Comparison of ENCODE assay signal across 16 cellular contexts in the genomic region with DNA sequence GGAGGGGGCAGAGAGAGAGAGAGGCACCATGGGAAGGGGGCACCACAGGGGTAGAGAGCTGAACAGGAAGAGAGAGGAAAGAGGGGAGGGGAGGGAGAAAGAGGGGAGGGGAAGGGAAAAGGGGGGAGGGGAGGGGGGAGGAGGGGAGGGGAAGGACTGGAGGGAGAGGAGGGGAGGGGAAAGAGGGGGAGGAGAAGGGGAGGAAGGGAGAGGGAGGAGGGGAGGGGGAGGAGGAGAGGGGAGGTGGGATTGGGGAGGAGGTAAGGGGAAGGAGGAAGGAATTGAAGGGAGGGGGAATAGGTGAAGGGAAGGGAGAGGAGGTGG.
"Had no signal": no experiment of that assay in that cellular context is flagged by ENCODE, and none has a peak within 500 bp of the region (broad histone marks: within the 10 kb centered on the region; RNA-seq: fewer than 3 reads in every experiment).

No MANE protein-coding gene starts in this region.

- H3K27ac Mint-ChIP-seq: natural killer cell treated with Interleukin-12 subunit alpha and Interleukin-12 subunit beta and Interleukin-15 and Interleukin-18, amount 100 ng/mL, for 72 hours had no signal

- H3K36me3 Mint-ChIP-seq: natural killer cell treated with Interleukin-12 subunit alpha and Interleukin-12 subunit beta and Interleukin-15 and Interleukin-18, amount 100 ng/mL, for 72 hours had no signal

- H3K9me3 Mint-ChIP-seq: natural killer cell treated with Interleukin-12 subunit alpha and Interleukin-12 subunit beta and Interleukin-15 and Interleukin-18, amount 100 ng/mL, for 72 hours had no signal

- H3K4me3 Mint-ChIP-seq: natural killer cell treated with Interleukin-12 subunit alpha and Interleukin-12 subunit beta and Interleukin-15 and Interleukin-18, amount 100 ng/mL, for 72 hours had no signal

- DNase-seq: cortex of kidney; dorsolateral prefrontal cortex; effector CD8-positive, alpha-beta T cell; heart left ventricle; hippocampal formation; kidney glomerular epithelial cell; mammary epithelial cell; midbrain; ovary; sigmoid colon; stimulated activated CD4-positive, alpha-beta T cell treated with anti-CD3 and anti-CD28 coated beads, Interleukin-12 subunit alpha, Interleukin-12 subunit beta, amount 100 ng/mL, for 4 hours; stimulated activated naive CD8-positive, alpha-beta T cell treated with anti-CD3 and anti-CD28 coated beads, Interleukin-15, Interleukin-2, amounts not matched to agents 100 U/mL and 50 U/mL, for 24 hours; thyroid gland had no signal

- ATAC-seq: esophagus mucosa; heart left ventricle; left lobe of liver; natural killer cell treated with Interleukin-12 subunit alpha and Interleukin-12 subunit beta and Interleukin-15 and Interleukin-18, amount 100 ng/mL, for 72 hours; stimulated activated naive CD8-positive, alpha-beta T cell treated with anti-CD3 and anti-CD28 coated beads, Interleukin-15, Interleukin-2, amounts not matched to agents 100 U/mL and 50 U/mL, for 24 hours had no signal
